Comparison of ENCODE assay signal across 22 cellular contexts in genomic region chr20:56802805-56803204, GRCh38.
"Had no signal": no experiment of that assay in that cellular context is flagged by ENCODE, and none has a peak within 500 bp of the region (broad histone marks: within the 10 kb centered on the region; RNA-seq: fewer than 3 reads in every experiment).

No MANE protein-coding gene starts in this region.

- H3K27me3 ChIP-seq: colonic mucosa, pancreas, sigmoid colon had no signal

- H3K4me1 ChIP-seq: colonic mucosa, left lung, lower lobe of right lung, pancreas, psoas muscle, upper lobe of right lung had no signal

- H3K4me1 Mint-ChIP-seq: activated CD4-positive, alpha-beta T cell treated with anti-CD3 and anti-CD28 coated beads, Interleukin-2, amount 10 ng/mL, durations not matched to agents 24 days and 14 days; stimulated activated effector memory CD8-positive, alpha-beta T cell treated with anti-CD3 and anti-CD28 coated beads, Interleukin-12 subunit alpha, Interleukin-12 subunit beta, amount 100 ng/mL, for 72 hours had no signal

- H3K27me3 Mint-ChIP-seq: activated CD4-positive, alpha-beta T cell treated with anti-CD3 and anti-CD28 coated beads, Interleukin-2, amount 10 ng/mL, durations not matched to agents 24 days and 14 days had no signal

- ATAC-seq: left lung; lower lobe of right lung; pancreas; psoas muscle; stimulated activated effector memory CD8-positive, alpha-beta T cell treated with anti-CD3 and anti-CD28 coated beads, Interleukin-12 subunit alpha, Interleukin-12 subunit beta, amount 100 ng/mL, for 72 hours; upper lobe of right lung had no signal

- H3K4me3 ChIP-seq: colonic mucosa, left lung, lower lobe of right lung, pancreas, psoas muscle, sigmoid colon, thoracic aorta, upper lobe of right lung had no signal

- H3K4me3 Mint-ChIP-seq: activated CD4-positive, alpha-beta memory T cell treated with anti-CD3 and anti-CD28 coated beads for 36 hours; activated CD4-positive, alpha-beta T cell treated with anti-CD3 and anti-CD28 coated beads, Interleukin-2, amount 10 ng/mL, durations not matched to agents 24 days and 14 days; activated T-cell treated with anti-CD3 and anti-CD28 coated beads, Interleukin-2, amount 50 U/mL, for 24 hours; stimulated activated effector memory CD8-positive, alpha-beta T cell treated with anti-CD3 and anti-CD28 coated beads, Interleukin-12 subunit alpha, Interleukin-12 subunit beta, amount 100 ng/mL, for 72 hours; stimulated activated naive CD8-positive, alpha-beta T cell treated with anti-CD3 and anti-CD28 coated beads, Interleukin-15, Interleukin-2, amounts not matched to agents 100 ng/mL and 50 ng/mL, for 24 hours had no signal

- H3K27ac Mint-ChIP-seq: activated CD4-positive, alpha-beta memory T cell treated with anti-CD3 and anti-CD28 coated beads for 36 hours; activated CD4-positive, alpha-beta T cell treated with anti-CD3 and anti-CD28 coated beads, Interleukin-2, amount 10 ng/mL, durations not matched to agents 24 days and 14 days; activated T-cell treated with anti-CD3 and anti-CD28 coated beads, Interleukin-2, amount 50 U/mL, for 24 hours; stimulated activated effector memory CD8-positive, alpha-beta T cell treated with anti-CD3 and anti-CD28 coated beads, Interleukin-12 subunit alpha, Interleukin-12 subunit beta, amount 100 ng/mL, for 72 hours; stimulated activated naive CD8-positive, alpha-beta T cell treated with anti-CD3 and anti-CD28 coated beads, Interleukin-15, Interleukin-2, amounts not matched to agents 100 ng/mL and 50 ng/mL, for 24 hours had no signal

- H3K36me3 ChIP-seq: colonic mucosa, left lung, lower lobe of right lung, neutrophil, pancreas, sigmoid colon, thoracic aorta, upper lobe of right lung had no signal

- DNase-seq: activated CD4-positive, alpha-beta memory T cell treated with anti-CD3 and anti-CD28 coated beads for 36 hours; activated CD4-positive, alpha-beta T cell treated with anti-CD3 and anti-CD28 coated beads, Interleukin-2, amount 10 ng/mL, durations not matched to agents 24 days and 14 days; activated CD4-positive, CD25-positive, alpha-beta regulatory T cell treated with anti-CD3 and anti-CD28 coated beads, Interleukin-2, amount 50 U/mL, for 72 hours; activated CD8-positive, alpha-beta memory T cell treated with anti-CD3 and anti-CD28 coated beads, Interleukin-2, amount 50 U/mL, for 48 hours; activated gamma-delta T cell treated with Interleukin-2 at 50 U/mL for 16 hours; activated naive CD4-positive, alpha-beta T cell treated with anti-CD3 and anti-CD28 coated beads, Interleukin-2, amount 50 U/mL, for 16 hours; activated T-cell treated with anti-CD3 and anti-CD28 coated beads, Interleukin-2, amount 50 U/mL, for 24 hours; colonic mucosa; dorsolateral prefrontal cortex; effector memory CD4-positive, alpha-beta T cell; left lung; lower lobe of right lung; pancreas; psoas muscle; sigmoid colon; small intestine; stimulated activated CD4-positive, alpha-beta T cell treated with anti-CD3 and anti-CD28 coated beads, Interleukin-4, amount 100 ng/mL, for 24 hours; upper lobe of right lung had no signal

- H3K27ac ChIP-seq: colonic mucosa, dorsolateral prefrontal cortex, left lung, lower lobe of right lung, neutrophil, pancreas, psoas muscle, sigmoid colon, thoracic aorta, upper lobe of right lung had no signal

- H3K36me3 Mint-ChIP-seq: activated CD4-positive, alpha-beta memory T cell treated with anti-CD3 and anti-CD28 coated beads for 36 hours; stimulated activated effector memory CD8-positive, alpha-beta T cell treated with anti-CD3 and anti-CD28 coated beads, Interleukin-12 subunit alpha, Interleukin-12 subunit beta, amount 100 ng/mL, for 72 hours had no signal

- H3K9me3 ChIP-seq: colonic mucosa, neutrophil, pancreas, psoas muscle, sigmoid colon, upper lobe of right lung had no signal
